12 cellular contexts compared by ENCODE assay signal in genomic region chr1:41323243-41323642, GRCh38. TPM values are rescaled to one million over a fixed set of nuclear protein-coding genes. Genes with fewer than 3 reads are reported as not detected.
A peak's percentile ranks its signal among the peaks of the same experiment; 100 is the strongest.
DNase-seq lines count a peak whose midpoint lies in the region; ATAC-seq and TF ChIP-seq lines count a peak whose summit lies in the region.
"Had no signal": no experiment of that assay in that cellular context is flagged by ENCODE, and none has a peak within 500 bp of the region (broad histone marks: within the 10 kb centered on the region; RNA-seq: fewer than 3 reads in every experiment).

No MANE protein-coding gene starts in this region.

- TF ChIP-seq CTCF in RWPE1 (conservative IDR thresholded peaks at IDR 0.05; ENCODE audit: low read depth), result no peak
- TF ChIP-seq CTCF in coronary artery (IDR thresholded peaks at IDR 0.05), result no peak

- CTCF ChIA-PET in RWPE1 (lab: Yijun Ruan, JAX), result interaction anchor here (0.9 to 1.5 kb wide), 3 partner anchors 19 to 40 kb away, joined by 3 to 7 read pairs (median 6); partner anchors contain the start of gene FOXO6

- H3K27ac ChIP-seq in RWPE1, result peak overlapping the region; percentile 11
- no peak overlapping the region for H3K27ac ChIP-seq in coronary artery
- H3K27ac ChIP-seq: A549; BLaER1 treated with 17β-estradiol and CSF1 and Interleukin-3, amounts not matched to agents 10 nM and 100 nM had no signal

- ATAC-seq in esophagus mucosa (peak; percentile 52), HG02759 (IDR thresholded peaks at IDR 0.05; ENCODE audit: unreplicated experiment) (no peak)

- DNase-seq in activated CD8-positive, alpha-beta memory T cell treated with anti-CD3 and anti-CD28 coated beads, Interleukin-2, amount 50 U/mL, for 48 hours, result peak; percentile 45
- DNase-seq in activated CD8-positive, alpha-beta memory T cell treated with anti-CD3 and anti-CD28 coated beads, Interleukin-2, amount 50 U/mL, for 4 hours, result no peak
- DNase-seq in RWPE1 (ENCODE audit: low spot score) (peak; percentile 54), coronary artery (ENCODE audit: low spot score) (no peak)
- DNase-seq in activated effector memory CD4-positive, alpha-beta T cell treated with Interleukin-2 at 50 U/mL for 16 hours, result no peak
- DNase-seq: MM.1S, NCI-H2081 treated with DMSO at 0.1 percent for 48 hours had no signal

- no peak overlapping the region for H3K4me3 ChIP-seq in coronary artery
- H3K4me3 ChIP-seq: A549; BLaER1 treated with 17β-estradiol and CSF1 and Interleukin-3, amounts not matched to agents 10 nM and 100 nM had no signal

- POLR2A ChIA-PET in RWPE1 (lab: Yijun Ruan, JAX; ENCODE audit: low non-redundant PET), result no interaction called here

RNA-seq across cellular contexts. Expression of gene FOXO6, which starts 38.0 kb away (rescaled TPM):
- not detected for total RNA-seq in esophagus mucosa
- total RNA-seq: RPMI7951 had no signal

Comparison
In these comparisons a context has a peak if more than half of its experiments do, and no peak if none do; other contexts are left out.
1. DNase-seq: peak in activated CD8-positive, alpha-beta memory T cell treated with anti-CD3 and anti-CD28 coated beads, Interleukin-2, amount 50 U/mL, for 48 hours (single experiment) and RWPE1 (single experiment); none in activated CD8-positive, alpha-beta memory T cell treated with anti-CD3 and anti-CD28 coated beads, Interleukin-2, amount 50 U/mL, for 4 hours (single experiment), coronary artery (single experiment) and activated effector memory CD4-positive, alpha-beta T cell treated with Interleukin-2 at 50 U/mL for 16 hours (single experiment).